ENCODE assay signal across 10 cellular contexts in genomic region chr19:33429891-33430673, GRCh38. TPM values are rescaled to one million over a fixed set of nuclear protein-coding genes. Genes with fewer than 3 reads are reported as not detected.
DNase-seq lines count a peak whose midpoint lies in the region; ATAC-seq and TF ChIP-seq lines count a peak whose summit lies in the region.
"Had no signal": no experiment of that assay in that cellular context is flagged by ENCODE, and none has a peak within 500 bp of the region (broad histone marks: within the 10 kb centered on the region; RNA-seq: fewer than 3 reads in every experiment).

No MANE protein-coding gene starts in this region.

- H3K36me3 ChIP-seq in OCI-LY3 (replicated peaks; ENCODE audit: low read depth, low read length) (no peaks in the 10 kb centered on the region), suprapubic skin (no peaks in the 10 kb centered on the region), body of pancreas (replicated peaks in 1 of 2; ENCODE audit: insufficient read depth in 1 of 2, low read depth in 2 of 2) (no peaks in the 10 kb centered on the region)

- no peak for TF ChIP-seq EP300 in suprapubic skin (IDR thresholded peaks at IDR 0.05)

- H3K79me2 ChIP-seq in OCI-LY3 (ENCODE audit: low read length), result no peaks in the 10 kb centered on the region

- peak overlapping the region; percentile 34 for H3K4me2 ChIP-seq in OCI-LY3 (ENCODE audit: low read length)

- peaks cover 2% of the 10 kb centered on the region for H3K27me3 Mint-ChIP-seq in chondrocyte (ENCODE audit: low read depth)
- H3K27me3 Mint-ChIP-seq: B cell had no signal

- TF ChIP-seq CTCF in OCI-LY3 (IDR thresholded peaks at IDR 0.05; ENCODE audit: low read depth, low read length) (no peak), chondrocyte (IDR thresholded peaks at IDR 0.05) (no peak), suprapubic skin (IDR thresholded peaks at IDR 0.05) (no peak), body of pancreas (IDR thresholded peaks at IDR 0.05) (no peak)

- TF ChIP-seq POLR2A in suprapubic skin (IDR thresholded peaks at IDR 0.05) (no peak), body of pancreas (IDR thresholded peaks at IDR 0.05) (no peak)

- no peak overlapping the region for H3K27ac Mint-ChIP-seq in chondrocyte (ENCODE audit: unreplicated experiment)
- H3K27ac Mint-ChIP-seq: B cell had no signal

- H3K27ac ChIP-seq in OCI-LY3 (ENCODE audit: low read length) (no peak overlapping the region), suprapubic skin (no peak overlapping the region), body of pancreas (no peak overlapping the region)
- H3K27ac ChIP-seq: gastroesophageal sphincter had no signal

- no peaks in the 10 kb centered on the region for H3K9me3 ChIP-seq in OCI-LY3 (ENCODE audit: insufficient read depth, low read length)
- no peaks in the 10 kb centered on the region for H3K9me3 ChIP-seq in suprapubic skin
- H3K9me3 ChIP-seq in body of pancreas, result no peaks in the 10 kb centered on the region
- H3K9me3 ChIP-seq: gastroesophageal sphincter had no signal

- H3K4me1 Mint-ChIP-seq in chondrocyte (ENCODE audit: low read depth), result peaks cover 4% of the 10 kb centered on the region

- peaks cover 1% of the 10 kb centered on the region for H3K36me3 Mint-ChIP-seq in chondrocyte (ENCODE audit: low read depth)

- peak overlapping the region; percentile 26; the same call in 1 of the 2 replicates for H2AFZ ChIP-seq in OCI-LY3 (ENCODE audit: low read depth, low read length)

- H3K9ac ChIP-seq in OCI-LY3 (ENCODE audit: low read length), result no peak overlapping the region

- H3K4me3 Mint-ChIP-seq in chondrocyte (ENCODE audit: unreplicated experiment), result no peak overlapping the region
- H3K4me3 Mint-ChIP-seq: B cell had no signal

- H4K20me1 ChIP-seq in OCI-LY3 (ENCODE audit: insufficient read depth, low read length), result no peaks in the 10 kb centered on the region

- H3K27me3 ChIP-seq in OCI-LY3 (ENCODE audit: low read depth, low read length), result no peaks in the 10 kb centered on the region
- H3K27me3 ChIP-seq in suprapubic skin, result no peaks in the 10 kb centered on the region
- no peaks in the 10 kb centered on the region for H3K27me3 ChIP-seq in body of pancreas
- H3K27me3 ChIP-seq: gastroesophageal sphincter had no signal

- H3K9me3 Mint-ChIP-seq in chondrocyte (ENCODE audit: low read depth), result no peaks in the 10 kb centered on the region

- peak; percentile 16 for DNase-seq in Right ventricle myocardium superior
- no peak for DNase-seq in cardiac septum (ENCODE audit: low spot score)
- DNase-seq in chondrocyte (ENCODE audit: low spot score), result peak; percentile 58
- peak; percentile 31 to 65 for DNase-seq in suprapubic skin (ENCODE audit: low spot score in 2 of 2)
- no peak for DNase-seq in NCI-H128 (lab: John Stamatoyannopoulos, UW; ENCODE audit: unreplicated experiment)
- no peak for DNase-seq in HuH-7 (ENCODE audit: low spot score)
- no peak for DNase-seq in body of pancreas

- H3K4me1 ChIP-seq in OCI-LY3 (ENCODE audit: low read length) (no peaks in the 10 kb centered on the region), suprapubic skin (peaks cover 9% of the 10 kb centered on the region), body of pancreas (no peaks in the 10 kb centered on the region)
- H3K4me1 ChIP-seq: gastroesophageal sphincter had no signal

- WGBS in suprapubic skin, result 82% methylated on average over 16 of the region's 17 CpGs
- WGBS in body of pancreas, 2 donors, result 55 to 69% methylated on average over 17 of the region's 17 CpGs

- ATAC-seq in Right ventricle myocardium superior (ENCODE audit: poor library complexity) (no peak), body of pancreas (no peak)
- ATAC-seq: gastroesophageal sphincter had no signal

- intact Hi-C loops in Right ventricle myocardium superior (cut with DNase I), result loop anchor here (2.0 to 5.0 kb wide), 2 partner anchors 341 to 667 kb away; no protein-coding TSS in a partner anchor
- intact Hi-C loops in cardiac septum (cut with DNase I), result loop anchor here (1.0 kb wide), 1 partner anchor 341 kb away; no protein-coding TSS in a partner anchor
- intact Hi-C loops in body of pancreas (cut with DNase I), result loop anchor here (5.0 kb wide), 1 partner anchor 342 kb away; no protein-coding TSS in a partner anchor

- H3K4me3 ChIP-seq in OCI-LY3 (ENCODE audit: low read length) (peak overlapping the region; percentile 30), suprapubic skin (no peak overlapping the region), body of pancreas (no peak overlapping the region)
- H3K4me3 ChIP-seq: gastroesophageal sphincter had no signal

RNA-seq across cellular contexts. Expression of gene CEBPG, which starts 56.6 kb away (rescaled TPM):
- total RNA-seq in Right ventricle myocardium superior (16.1 TPM), cardiac septum (17.3 TPM), chondrocyte (16.3 to 54.4 TPM (median 50.2 TPM) in 3 replicates), suprapubic skin (10 to 100 TPM; 37.7 to 63.0 (median 45.2) TPM), body of pancreas (10 to 100 TPM; 13.2 to 16.3 TPM)

Comparison
In these comparisons a context has a peak if more than half of its experiments do, and no peak if none do; other contexts are left out.
1. DNase-seq: peak in Right ventricle myocardium superior (single experiment), chondrocyte (single experiment) and suprapubic skin (2 of 2); none in cardiac septum (single experiment), NCI-H128 (single experiment), HuH-7 (single experiment) and body of pancreas (0 of 4).